In the genomic region with DNA sequence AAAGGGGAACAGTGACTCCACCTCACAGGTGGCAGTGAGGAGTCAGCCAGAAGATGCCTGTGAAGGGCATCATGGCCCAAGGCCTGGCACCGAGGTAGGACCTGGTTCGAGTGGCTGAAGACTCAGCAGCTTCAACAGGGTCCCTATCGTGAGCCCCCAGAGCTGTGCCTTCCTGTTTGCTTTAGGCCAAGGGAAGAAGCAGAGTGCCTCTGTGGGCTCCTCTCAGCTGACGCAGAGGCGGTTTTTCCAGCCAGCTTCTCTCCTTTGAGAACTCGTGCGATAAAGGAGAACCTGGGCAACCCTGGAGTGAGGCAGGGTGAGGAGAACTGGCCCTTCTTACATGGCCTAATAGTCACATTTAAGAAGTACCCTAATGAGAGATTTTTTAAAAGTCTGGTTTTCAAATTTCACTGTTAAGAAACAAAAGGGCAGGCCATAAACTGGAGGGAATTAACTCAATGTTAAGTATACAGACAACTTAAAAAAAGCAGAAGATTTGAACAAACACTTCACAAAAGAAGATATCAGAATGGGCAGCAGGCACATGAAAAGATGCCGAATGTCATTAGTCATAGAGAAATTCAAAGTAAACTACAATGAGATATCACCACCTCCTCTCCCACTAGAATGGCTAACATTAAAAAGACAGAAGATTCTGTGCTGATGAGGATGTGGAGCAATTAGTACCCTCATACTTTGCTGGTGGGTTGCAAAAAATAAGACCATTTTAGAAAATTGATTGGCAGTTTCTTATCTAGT, we compare ENCODE assay signal across 17 cellular contexts. TPM values are rescaled to one million over a fixed set of nuclear protein-coding genes. Genes with fewer than 3 reads are reported as not detected.
DNase-seq lines count a peak whose midpoint lies in the region; ATAC-seq, FAIRE-seq and TF ChIP-seq lines count a peak whose summit lies in the region.
"Had no signal": no experiment of that assay in that cellular context is flagged by ENCODE, and none has a peak within 500 bp of the region (broad histone marks: within the 10 kb centered on the region; RNA-seq: fewer than 3 reads in every experiment).

No MANE protein-coding gene starts in this region.

- no peak for DNase-seq in GM23338 (ENCODE audit: low spot score)
- no peak for DNase-seq in IMR-90
- no peak for DNase-seq in neural progenitor cell (ENCODE audit: low spot score)
- DNase-seq in foreskin melanocyte = no peak
- no peak for DNase-seq in D721Med (ENCODE audit: insufficient read length, low spot score)
- no peak for DNase-seq in substantia nigra (lab: John Stamatoyannopoulos, UW)
- DNase-seq: ACHN; CD4-positive, CD25-positive, alpha-beta regulatory T cell; DMS79; GM23248 had no signal

- no peak overlapping the region for H3K27ac ChIP-seq in GM23338 (ENCODE audit: low read depth)
- no peak overlapping the region for H3K27ac ChIP-seq in IMR-90 (ENCODE audit: insufficient read depth, low read length)
- H3K27ac ChIP-seq in VCaP = peak overlapping the region; percentile 32
- no peak overlapping the region for H3K27ac ChIP-seq in neural progenitor cell
- no peak overlapping the region for H3K27ac ChIP-seq in substantia nigra (ENCODE audit: low read depth, low read length, poor library complexity, severe bottlenecking)
- H3K27ac ChIP-seq: BLaER1 treated with 17β-estradiol and CSF1 and Interleukin-3, amounts not matched to agents 10 nM and 100 nM; GM23248 had no signal

- peak overlapping the region; percentile 49; the same call in 1 of the 2 replicates for H2AK5ac ChIP-seq in IMR-90 (ENCODE audit: low read depth, low read length)

- TF ChIP-seq RAD21 in IMR-90 (IDR thresholded peaks at IDR 0.05; ENCODE audit: low read length) = no peak

- H2BK15ac ChIP-seq in IMR-90 (ENCODE audit: low read depth, low read length) = no peak overlapping the region

- H3K4ac ChIP-seq in IMR-90 (ENCODE audit: low read depth, low read length) = peak overlapping the region; percentile 4; the same call in 1 of the 2 replicates

- peak overlapping the region; percentile 83; the same call in 1 of the 2 replicates for H2AFZ ChIP-seq in GM23338
- H2AFZ ChIP-seq in IMR-90 (replicated peaks; ENCODE audit: low read length, poor library complexity) = no peak overlapping the region
- peak overlapping the region; percentile 90 for H2AFZ ChIP-seq in neural progenitor cell (replicated peaks)
- H2AFZ ChIP-seq: GM23248 had no signal

- H3K79me2 ChIP-seq in GM23338 (replicated peaks; ENCODE audit: insufficient read depth) (no peaks in the 10 kb centered on the region), neural progenitor cell (ENCODE audit: low read depth) (no peaks in the 10 kb centered on the region)

- H3K4me1 Mint-ChIP-seq in GM23338 (peaks cover 7% of the 10 kb centered on the region), neural progenitor cell (peaks cover 13% of the 10 kb centered on the region)
- H3K4me1 Mint-ChIP-seq: CD4-positive, CD25-positive, alpha-beta regulatory T cell had no signal

- POLR2A ChIA-PET in IMR-90 (lab: Charles Lee; ENCODE audit: unreplicated experiment) = no interaction called here

- H4K91ac ChIP-seq in IMR-90 (ENCODE audit: insufficient read depth, low read depth, low read length) = no peak overlapping the region; the same call in none of the 2 replicates

- no peak overlapping the region for H2BK20ac ChIP-seq in IMR-90 (ENCODE audit: low read depth, low read length)

- no peak overlapping the region for H3K18ac ChIP-seq in IMR-90 (ENCODE audit: low read depth, low read length)

- 80% methylated on average over 3 of the region's 8 CpGs; no CpG with 5 or more reads in 1 of the 2 experiments for WGBS in IMR-90 (ENCODE audit: extremely low coverage in 2 of 2, insufficient read length in 1 of 2), 2 experiments

- no peaks in the 10 kb centered on the region for H3K9me3 ChIP-seq in IMR-90 (ENCODE audit: control insufficient read depth, insufficient read depth, low read length)
- no peaks in the 10 kb centered on the region for H3K9me3 ChIP-seq in neural progenitor cell (ENCODE audit: low read depth)

- TF ChIP-seq CTCF in GM23338 (conservative IDR thresholded peaks at IDR 0.05; ENCODE audit: low read depth in 2 of 2) (no peak), IMR-90 (conservative IDR thresholded peaks at IDR 0.05; ENCODE audit: low read depth, low read length) (no peak), VCaP (conservative IDR thresholded peaks at IDR 0.05) (no peak), neural progenitor cell (IDR thresholded peaks at IDR 0.05) (no peak), D721Med (IDR thresholded peaks at IDR 0.05; ENCODE audit: insufficient read depth, missing control alignments) (no peak)

- no peaks in the 10 kb centered on the region for H3F3A ChIP-seq in GM23338 (replicated peaks; ENCODE audit: low read depth)
- H3F3A ChIP-seq in neural progenitor cell (ENCODE audit: low read depth) = no peaks in the 10 kb centered on the region

- dilution Hi-C loops in IMR-90 (cut with HindIII; ENCODE audit: low sequenced_read_pairs, unreplicated experiment) = no loop called here

- H3K9me2 ChIP-seq in GM23338 (ENCODE audit: insufficient read depth) = no peaks in the 10 kb centered on the region

- H3K14ac ChIP-seq in IMR-90 (replicated peaks; ENCODE audit: low read depth, low read length) = no peak overlapping the region; the same call in 1 of the 2 replicates

- no peaks in the 10 kb centered on the region for H3K79me1 ChIP-seq in IMR-90 (ENCODE audit: low read depth in 1 of 2, low read length in 2 of 2)

- intact Hi-C loops in IMR-90 (cut with micrococcal nuclease) = loop anchor here (10.0 kb wide), 2 partner anchors 76 to 626 kb away; no protein-coding TSS in a partner anchor

- H3K4me1 ChIP-seq in GM23338 (ENCODE audit: insufficient read depth) = peaks cover 7% of the 10 kb centered on the region; the same call in 1 of the 2 replicates
- no peaks in the 10 kb centered on the region for H3K4me1 ChIP-seq in IMR-90 (ENCODE audit: control insufficient read depth, insufficient read depth, low read length)
- H3K4me1 ChIP-seq in neural progenitor cell = no peaks in the 10 kb centered on the region

- H3K4me3 ChIP-seq in GM23338 = no peak overlapping the region
- H3K4me3 ChIP-seq in IMR-90 (ENCODE audit: insufficient read depth, low read depth, low read length) = no peak overlapping the region
- no peak overlapping the region for H3K4me3 ChIP-seq in neural progenitor cell
- H3K4me3 ChIP-seq: BLaER1 treated with 17β-estradiol and CSF1 and Interleukin-3, amounts not matched to agents 10 nM and 100 nM; GM12878; GM23248 had no signal

- H2BK5ac ChIP-seq in IMR-90 (ENCODE audit: low read depth, low read length, poor library complexity, severe bottlenecking) = no peak overlapping the region

- H3K36me3 ChIP-seq in GM23338 (ENCODE audit: insufficient read depth) (no peaks in the 10 kb centered on the region), IMR-90 (ENCODE audit: control insufficient read depth, insufficient read depth, low read length) (no peaks in the 10 kb centered on the region), neural progenitor cell (no peaks in the 10 kb centered on the region)
- H3K36me3 ChIP-seq: BLaER1 treated with 17β-estradiol and CSF1 and Interleukin-3, amounts not matched to agents 10 nM and 100 nM had no signal

- no peak for ATAC-seq in GM23338
- ATAC-seq in IMR-90 (ENCODE audit: low read depth) = no peak; the same call in 1 of the 2 replicates
- no peak for ATAC-seq in HG02588 (IDR thresholded peaks at IDR 0.05; ENCODE audit: unreplicated experiment)

- FAIRE-seq in D721Med (lab: Jason Lieb, UNC) = no peak
- FAIRE-seq: GM12878, GM18507, HTR-8/SVneo had no signal

- H3K4me2 ChIP-seq in GM23338 = no peak overlapping the region
- no peak overlapping the region for H3K4me2 ChIP-seq in IMR-90 (ENCODE audit: low read depth, low read length)
- no peak overlapping the region for H3K4me2 ChIP-seq in neural progenitor cell

- H2AK9ac ChIP-seq in IMR-90 (replicated peaks; ENCODE audit: low read depth, low read length, poor library complexity) = peak overlapping the region; percentile 31

- H3K4me3 Mint-ChIP-seq in GM23338 (no peak overlapping the region), neural progenitor cell (no peak overlapping the region)
- H3K4me3 Mint-ChIP-seq: CD4-positive, CD25-positive, alpha-beta regulatory T cell; H9 had no signal

- H3K27ac Mint-ChIP-seq in GM23338 (0 out of 2 replicates have a peak overlapping the region, but pooled peaks have one; percentile 2), neural progenitor cell (peak overlapping the region; percentile 59)
- H3K27ac Mint-ChIP-seq: CD4-positive, CD25-positive, alpha-beta regulatory T cell had no signal

- H4K20me1 ChIP-seq in GM23338 (replicated peaks; ENCODE audit: insufficient read depth) (no peaks in the 10 kb centered on the region), IMR-90 (ENCODE audit: insufficient read depth, low read length) (no peaks in the 10 kb centered on the region), neural progenitor cell (ENCODE audit: low read depth) (no peaks in the 10 kb centered on the region)
- H4K20me1 ChIP-seq: BLaER1 treated with 17β-estradiol and CSF1 and Interleukin-3, amounts not matched to agents 10 nM and 100 nM had no signal

- H3K9me3 Mint-ChIP-seq in GM23338 (no peaks in the 10 kb centered on the region), neural progenitor cell (no peaks in the 10 kb centered on the region)
- H3K9me3 Mint-ChIP-seq: H9 had no signal

- H3K27me3 ChIP-seq in GM23338 (ENCODE audit: insufficient read depth) = no peaks in the 10 kb centered on the region
- peaks cover 3% of the 10 kb centered on the region for H3K27me3 ChIP-seq in IMR-90 (ENCODE audit: control insufficient read depth, insufficient read depth, low read length)
- no peaks in the 10 kb centered on the region for H3K27me3 ChIP-seq in neural progenitor cell
- H3K27me3 ChIP-seq: BLaER1 treated with 17β-estradiol and CSF1 and Interleukin-3, amounts not matched to agents 10 nM and 100 nM had no signal

- H3K9ac ChIP-seq in IMR-90 (ENCODE audit: low read depth, low read length) (no peak overlapping the region), neural progenitor cell (no peak overlapping the region)
- H3K9ac ChIP-seq: BLaER1 treated with 17β-estradiol and CSF1 and Interleukin-3, amounts not matched to agents 10 nM and 100 nM; GM23248 had no signal

- H3K9me1 ChIP-seq in IMR-90 (ENCODE audit: insufficient read depth, low read length) = peaks cover under 1% of the 10 kb centered on the region; the same call in 1 of the 2 replicates

- H2BK120ac ChIP-seq in IMR-90 (ENCODE audit: low read depth, low read length) = no peak overlapping the region

- H4K5ac ChIP-seq in IMR-90 (ENCODE audit: low read depth, low read length) = no peak overlapping the region

- H3K36me3 Mint-ChIP-seq in GM23338 (ENCODE audit: low read depth) = no peaks in the 10 kb centered on the region; the same call in 2 of the 3 replicates
- H3K36me3 Mint-ChIP-seq in neural progenitor cell = no peaks in the 10 kb centered on the region
- H3K36me3 Mint-ChIP-seq: CD4-positive, CD25-positive, alpha-beta regulatory T cell had no signal

- CTCF ChIA-PET in IMR-90 (lab: Yijun Ruan, JAX) = interaction anchor here (3.0 kb wide), 1 partner anchor 8 kb away, joined by 11 read pairs; no protein-coding TSS in a partner anchor

- no TSS peak for BruUV-seq in IMR-90 (replicated peaks; lab: Mats Ljungman, UMichigan)

- in situ Hi-C loops in IMR-90 (cut with MboI; ENCODE audit: low sequenced_read_pairs) = no loop called here

- no peak for TF ChIP-seq POLR2A in IMR-90 (IDR thresholded peaks at IDR 0.05; ENCODE audit: low read depth, low read length)

- H4K8ac ChIP-seq in IMR-90 (ENCODE audit: low read depth in 2 of 2, low read length in 2 of 2) = no peak overlapping the region

- H3K23ac ChIP-seq in IMR-90 (ENCODE audit: low read depth, low read length) = no peak overlapping the region

- no peak overlapping the region for H3K56ac ChIP-seq in IMR-90 (ENCODE audit: extremely low read depth, insufficient read depth, low read length)

- H3K27me3 Mint-ChIP-seq in GM23338 (ENCODE audit: insufficient read depth, low read depth, poor library complexity) = peaks cover 4% of the 10 kb centered on the region
- H3K27me3 Mint-ChIP-seq in neural progenitor cell (ENCODE audit: insufficient read depth, low read depth) = peaks cover 10% of the 10 kb centered on the region
- H3K27me3 Mint-ChIP-seq: CD4-positive, CD25-positive, alpha-beta regulatory T cell had no signal

RNA-seq across cellular contexts. Expression of gene MRPS22, which starts 23.1 kb away (rescaled TPM):
- 49.5 and 65.6 TPM in 2 replicates for total RNA-seq in GM23338 (2014; rRNA removed; shearing (Covaris generic))
- polyA plus RNA-seq in GM23338 (2016; fragmentation: Nextera tagmentation; extraction: Ambion mirVana) (48.9 and 58.4 TPM in 2 replicates), IMR-90 (2012; rRNA removed) (51.3 and 54.5 TPM in 2 replicates)
- total RNA-seq in IMR-90 (2012; rRNA removed) (72.4 and 94.4 TPM in 2 replicates), neural progenitor cell (ENCODE audit: low replicate concordance) (54.3 and 85.8 TPM in 2 replicates)
- 30.7 and 37.9 TPM in 2 replicates for polyA plus RNA-seq in IMR-90 (2012; cell fraction: cytosol; rRNA removed)
- polyA plus RNA-seq in IMR-90 (2012; cell fraction: nucleus; rRNA removed; ENCODE audit: low replicate concordance) = 22.1 and 37.3 TPM in 2 replicates
